ENCODE assay signal across 19 cellular contexts in the genomic region with DNA sequence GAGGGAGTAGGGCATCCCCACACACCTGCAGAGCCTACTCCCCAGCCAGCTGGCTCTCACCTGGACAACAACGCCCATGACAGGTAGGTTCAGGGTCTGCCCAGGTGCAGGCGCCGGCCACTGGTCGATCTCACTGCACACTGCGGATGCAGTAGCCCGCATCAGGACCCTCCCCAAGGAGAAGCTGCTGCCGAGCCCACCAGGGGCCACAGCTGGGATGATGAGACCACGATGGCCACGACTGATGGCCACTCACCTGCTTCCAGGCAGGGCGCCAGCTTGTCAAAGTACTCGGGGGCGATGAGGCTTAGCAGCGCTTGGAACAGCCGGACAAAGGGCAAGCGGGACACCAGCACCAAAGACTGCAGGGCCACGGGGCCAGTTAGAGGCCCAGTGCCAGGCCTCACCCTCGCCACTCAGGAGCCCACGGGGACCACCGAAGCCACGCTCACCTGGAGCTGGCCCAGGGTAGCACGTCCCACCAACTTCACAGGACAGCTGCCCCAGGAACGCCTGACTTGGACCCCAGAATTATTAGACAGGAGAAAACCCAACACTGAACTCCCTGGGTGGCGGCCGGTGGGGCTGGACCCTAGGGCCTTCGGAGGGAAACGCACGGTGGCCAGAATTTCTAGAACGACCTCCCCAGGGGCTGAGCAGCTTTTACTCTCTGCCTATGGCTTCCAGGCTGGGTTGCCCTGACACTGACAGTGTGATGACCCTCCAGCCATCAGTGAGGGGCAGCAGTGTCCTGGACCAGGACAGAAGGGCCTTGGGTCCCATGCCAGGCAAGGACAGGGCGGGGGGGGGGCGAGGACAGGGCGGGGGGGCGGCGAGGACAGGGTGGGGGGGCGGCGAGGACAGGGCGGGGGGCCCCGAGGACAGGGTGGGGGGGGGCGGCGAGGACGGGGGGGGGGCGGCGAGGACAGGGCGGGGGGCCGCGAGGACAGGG.
"Had no signal": no experiment of that assay in that cellular context is flagged by ENCODE, and none has a peak within 500 bp of the region (broad histone marks: within the 10 kb centered on the region; RNA-seq: fewer than 3 reads in every experiment).

No MANE protein-coding gene starts in this region.

- H3K27ac Mint-ChIP-seq: activated T-helper 2 cell treated with anti-CD3 and anti-CD28 coated beads, Interferon-gamma antibody, Interleukin-2, Interleukin-4, amounts not matched to agents 10 μg/mL and 5 μg/mL and 100 μg/mL, durations not matched to agents 14 hours and 24 hours and 36 hours had no signal

- H3K4me3 ChIP-seq: lower lobe of right lung, prostate gland had no signal

- H3K36me3 ChIP-seq: lower lobe of right lung, neutrophil, prostate gland had no signal

- ATAC-seq: lower lobe of right lung, sciatic nerve had no signal

- H3K4me1 ChIP-seq: prostate gland had no signal

- H3K27ac ChIP-seq: epithelial cell of prostate, lower lobe of right lung, neutrophil, prostate gland had no signal

- H3K9me3 Mint-ChIP-seq: activated naive CD4-positive, alpha-beta T cell treated with anti-CD3 and anti-CD28 coated beads, Interleukin-2, amount 10 ng/mL, durations not matched to agents 7 days and 5 days; activated T-helper 2 cell treated with anti-CD3 and anti-CD28 coated beads, Interferon-gamma antibody, Interleukin-2, Interleukin-4, amounts not matched to agents 10 μg/mL and 5 μg/mL and 100 μg/mL, durations not matched to agents 14 hours and 24 hours and 36 hours; brain; central memory CD8-positive, alpha-beta T cell; T-helper 1 cell treated with Interleukin-12 subunit alpha and Interleukin-12 subunit beta and Interleukin-4 antibody, amounts not matched to agents 30 μg/mL and 1 μg/mL, for 36 hours had no signal

- DNase-seq: activated CD4-positive, alpha-beta T cell treated with anti-CD3 and anti-CD28 coated beads, Interleukin-2, amount 50 U/mL, for 1 hour; activated naive CD4-positive, alpha-beta T cell treated with anti-CD3 and anti-CD28 coated beads, Interleukin-2, amount 10 ng/mL, durations not matched to agents 7 days and 5 days; amygdala; cortex of kidney; effector memory CD4-positive, alpha-beta T cell; hippocampal formation; midbrain; stimulated activated CD4-positive, alpha-beta T cell treated with anti-CD3 and anti-CD28 coated beads, Interleukin-2, amount 100 ng/mL, for 24 hours; stimulated activated naive CD4-positive, alpha-beta T cell; substantia nigra had no signal

- H3K9me3 ChIP-seq: lower lobe of right lung, neutrophil, prostate gland had no signal

- H3K36me3 Mint-ChIP-seq: activated naive CD4-positive, alpha-beta T cell treated with anti-CD3 and anti-CD28 coated beads, Interleukin-2, amount 10 ng/mL, durations not matched to agents 7 days and 5 days; brain had no signal
